In genomic region chr4:665381-665750, GRCh38 we compare ENCODE assay signal across 12 cellular contexts. TPM values are rescaled to one million over a fixed set of nuclear protein-coding genes. Genes with fewer than 3 reads are reported as not detected.
DNase-seq lines count a peak whose midpoint lies in the region; ATAC-seq and TF ChIP-seq lines count a peak whose summit lies in the region.
"Had no signal": no experiment of that assay in that cellular context is flagged by ENCODE, and none has a peak within 500 bp of the region (broad histone marks: within the 10 kb centered on the region; RNA-seq: fewer than 3 reads in every experiment).

No MANE protein-coding gene starts in this region.

- ATAC-seq in stimulated activated effector memory CD8-positive, alpha-beta T cell treated with anti-CD3 and anti-CD28 coated beads, Interleukin-12 subunit alpha, Interleukin-12 subunit beta, amount 100 ng/mL, for 72 hours, result no peak
- no peak for ATAC-seq in GM21576 (IDR thresholded peaks at IDR 0.05; ENCODE audit: unreplicated experiment)

- H3K9me3 Mint-ChIP-seq in activated naive CD4-positive, alpha-beta T cell treated with anti-CD3 and anti-CD28 coated beads for 36 hours, result no peaks in the 10 kb centered on the region
- no peaks in the 10 kb centered on the region for H3K9me3 Mint-ChIP-seq in endodermal cell
- no peaks in the 10 kb centered on the region for H3K9me3 Mint-ChIP-seq in stimulated activated effector memory CD8-positive, alpha-beta T cell treated with anti-CD3 and anti-CD28 coated beads, Interleukin-12 subunit alpha, Interleukin-12 subunit beta, amount 100 ng/mL, for 72 hours

- H3K27ac ChIP-seq in SU-DHL-6 (ENCODE audit: low read depth, low read length), result no peak overlapping the region
- no peak overlapping the region for H3K27ac ChIP-seq in endodermal cell (ENCODE audit: low read depth, low read length)

- H3K79me2 ChIP-seq in SU-DHL-6 (ENCODE audit: insufficient read depth, low read length), result no peaks in the 10 kb centered on the region

- H3K4me1 ChIP-seq in endodermal cell (ENCODE audit: control insufficient read depth, insufficient read depth, low read length), result no peaks in the 10 kb centered on the region

- H3K27me3 ChIP-seq in SU-DHL-6 (ENCODE audit: low read length) (no peaks in the 10 kb centered on the region), endodermal cell (ENCODE audit: control insufficient read depth, insufficient read depth, low read length, poor library complexity, severe bottlenecking) (no peaks in the 10 kb centered on the region)

- peak overlapping the region; percentile 82 for H3K4me3 Mint-ChIP-seq in activated naive CD4-positive, alpha-beta T cell treated with anti-CD3 and anti-CD28 coated beads for 36 hours
- H3K4me3 Mint-ChIP-seq in endodermal cell, result peak overlapping the region; percentile 66
- H3K4me3 Mint-ChIP-seq in stimulated activated effector memory CD8-positive, alpha-beta T cell treated with anti-CD3 and anti-CD28 coated beads, Interleukin-12 subunit alpha, Interleukin-12 subunit beta, amount 100 ng/mL, for 72 hours, result peak overlapping the region; percentile 76

- peak overlapping the region; percentile 64 for H3K4me2 ChIP-seq in SU-DHL-6 (ENCODE audit: low read depth, low read length, poor library complexity, severe bottlenecking)

- peaks cover 18% of the 10 kb centered on the region for H3K4me1 Mint-ChIP-seq in activated naive CD4-positive, alpha-beta T cell treated with anti-CD3 and anti-CD28 coated beads for 36 hours (ENCODE audit: low read depth)
- H3K4me1 Mint-ChIP-seq in endodermal cell, result no peaks in the 10 kb centered on the region
- H3K4me1 Mint-ChIP-seq in stimulated activated effector memory CD8-positive, alpha-beta T cell treated with anti-CD3 and anti-CD28 coated beads, Interleukin-12 subunit alpha, Interleukin-12 subunit beta, amount 100 ng/mL, for 72 hours, result peaks cover 14% of the 10 kb centered on the region

- peaks cover 3% of the 10 kb centered on the region for H3K36me3 Mint-ChIP-seq in activated naive CD4-positive, alpha-beta T cell treated with anti-CD3 and anti-CD28 coated beads for 36 hours (ENCODE audit: low read depth)
- H3K36me3 Mint-ChIP-seq in endodermal cell (ENCODE audit: low read depth), result peaks cover 7% of the 10 kb centered on the region
- peaks cover 3% of the 10 kb centered on the region for H3K36me3 Mint-ChIP-seq in stimulated activated effector memory CD8-positive, alpha-beta T cell treated with anti-CD3 and anti-CD28 coated beads, Interleukin-12 subunit alpha, Interleukin-12 subunit beta, amount 100 ng/mL, for 72 hours

- H3K27ac Mint-ChIP-seq in activated naive CD4-positive, alpha-beta T cell treated with anti-CD3 and anti-CD28 coated beads for 36 hours, result no peak overlapping the region
- H3K27ac Mint-ChIP-seq in endodermal cell, result no peak overlapping the region
- no peak overlapping the region for H3K27ac Mint-ChIP-seq in stimulated activated effector memory CD8-positive, alpha-beta T cell treated with anti-CD3 and anti-CD28 coated beads, Interleukin-12 subunit alpha, Interleukin-12 subunit beta, amount 100 ng/mL, for 72 hours

- WGBS in endodermal cell (ENCODE audit: insufficient coverage in 1 of 2, insufficient read length in 1 of 2), 2 experiments, result 88 to 91% methylated on average over 11 to 12 of the region's 12 CpGs

- H4K20me1 ChIP-seq in SU-DHL-6 (ENCODE audit: low read depth, low read length), result no peaks in the 10 kb centered on the region

- TF ChIP-seq CTCF in SU-DHL-6 (IDR thresholded peaks at IDR 0.05; ENCODE audit: insufficient read depth, low read length, poor library complexity, severe bottlenecking) (no peak), endodermal cell (conservative IDR thresholded peaks at IDR 0.05) (no peak)

- H3K9ac ChIP-seq in SU-DHL-6 (ENCODE audit: low read length) (no peak overlapping the region; the same call in 1 of the 2 replicates), endodermal cell (ENCODE audit: extremely low read depth, low read length, poor library complexity, severe bottlenecking) (no peak overlapping the region)

- no peaks in the 10 kb centered on the region for H3K27me3 Mint-ChIP-seq in activated naive CD4-positive, alpha-beta T cell treated with anti-CD3 and anti-CD28 coated beads for 36 hours (ENCODE audit: low read depth)
- no peaks in the 10 kb centered on the region for H3K27me3 Mint-ChIP-seq in endodermal cell (ENCODE audit: insufficient read depth)

- H3K36me3 ChIP-seq in SU-DHL-6 (ENCODE audit: low read length) (no peaks in the 10 kb centered on the region), endodermal cell (ENCODE audit: control insufficient read depth, insufficient read depth, low read length) (no peaks in the 10 kb centered on the region)

- intact Hi-C loops in activated naive CD4-positive, alpha-beta T cell treated with anti-CD3 and anti-CD28 coated beads for 36 hours (cut with micrococcal nuclease), result no loop called here

- H3K4me3 ChIP-seq in SU-DHL-6 (ENCODE audit: insufficient read depth, low read length, poor library complexity, severe bottlenecking), result no peak overlapping the region
- no peak overlapping the region for H3K4me3 ChIP-seq in endodermal cell (ENCODE audit: low read length)

- no peak for DNase-seq in activated naive CD4-positive, alpha-beta T cell treated with anti-CD3 and anti-CD28 coated beads for 36 hours
- no peak for DNase-seq in activated naive CD4-positive, alpha-beta T cell (lab: John Stamatoyannopoulos, UW)
- DNase-seq in endodermal cell (peak; percentile 37), putamen (ENCODE audit: low spot score) (no peak), GM19238 (ENCODE audit: insufficient read length, low spot score) (no peak)
- no peak for DNase-seq in stimulated activated effector memory CD8-positive, alpha-beta T cell treated with anti-CD3 and anti-CD28 coated beads, Interleukin-12 subunit alpha, Interleukin-12 subunit beta, amount 100 ng/mL, for 72 hours (ENCODE audit: low spot score in 2 of 2)
- DNase-seq: activated gamma-delta T cell; cerebellar nuclear complex; GOT3; stimulated activated CD8-positive, alpha-beta memory T cell treated with anti-CD3 and anti-CD28 coated beads, Interleukin-4, amount 100 ng/mL, for 48 hours had no signal

- CTCF ChIA-PET in activated naive CD4-positive, alpha-beta T cell treated with anti-CD3 and anti-CD28 coated beads for 36 hours (lab: Charles Lee), result no interaction called here

- H3K9me3 ChIP-seq in SU-DHL-6 (ENCODE audit: insufficient read depth, low read length) (no peaks in the 10 kb centered on the region), endodermal cell (ENCODE audit: control insufficient read depth, low read length) (no peaks in the 10 kb centered on the region)

- 0 out of 2 replicates have a peak, but pooled peaks cover 6% of the 10 kb centered on the region for H3F3A ChIP-seq in SU-DHL-6 (ENCODE audit: insufficient read depth)

- no peak overlapping the region for H2AFZ ChIP-seq in SU-DHL-6 (ENCODE audit: low read depth, low read length, severe bottlenecking)

- H3K9me2 ChIP-seq in SU-DHL-6 (replicated peaks; ENCODE audit: insufficient read depth, low read length), result no peaks in the 10 kb centered on the region

RNA-seq across cellular contexts. Expression of gene ATP5ME, which starts 8.7 kb away (rescaled TPM):
- total RNA-seq in activated naive CD4-positive, alpha-beta T cell treated with anti-CD3 and anti-CD28 coated beads for 36 hours, result 100 to 1,000 TPM; 254 to 257 TPM
- 100 to 1,000 TPM; 407 to 456 TPM for total RNA-seq in endodermal cell
- 299 TPM for polyA plus RNA-seq in endodermal cell (2013, experiment 1 of 2)
- 303 TPM for polyA plus RNA-seq in endodermal cell (2013, experiment 2 of 2)

RNA-seq across cellular contexts. Expression of gene MYL5, which starts 9.0 kb away (rescaled TPM):
- total RNA-seq in activated naive CD4-positive, alpha-beta T cell treated with anti-CD3 and anti-CD28 coated beads for 36 hours, result 10 to 100 TPM; 12.0 to 12.9 TPM
- total RNA-seq in endodermal cell, result 10 to 100 TPM; 20.0 to 23.4 TPM
- polyA plus RNA-seq in endodermal cell (2013, experiment 1 of 2), result 8.7 TPM
- 6.1 TPM for polyA plus RNA-seq in endodermal cell (2013, experiment 2 of 2)

RNA-seq across cellular contexts. Expression of gene SLC49A3, which starts 23.6 kb away (rescaled TPM):
- total RNA-seq in activated naive CD4-positive, alpha-beta T cell treated with anti-CD3 and anti-CD28 coated beads for 36 hours, result not detected
- total RNA-seq in endodermal cell, result 10 to 100 TPM; 15.1 to 16.4 TPM
- polyA plus RNA-seq in endodermal cell (2013, experiment 1 of 2), result 2.0 TPM
- polyA plus RNA-seq in endodermal cell (2013, experiment 2 of 2), result 1.0 TPM

RNA-seq across cellular contexts. Expression of gene PDE6B, which starts 40.0 kb away (rescaled TPM):
- 10 to 100 TPM; 17.4 to 18.1 TPM for total RNA-seq in activated naive CD4-positive, alpha-beta T cell treated with anti-CD3 and anti-CD28 coated beads for 36 hours
- total RNA-seq in endodermal cell, result 10 to 100 TPM; 12.4 to 14.6 TPM
- polyA plus RNA-seq in endodermal cell (2013, experiment 1 of 2), result 5.0 TPM
- 2.4 TPM for polyA plus RNA-seq in endodermal cell (2013, experiment 2 of 2)

RNA-seq across cellular contexts. Expression of gene PCGF3, which starts 40.3 kb away (rescaled TPM):
- 10 to 100 TPM; 24.7 to 25.9 TPM for total RNA-seq in activated naive CD4-positive, alpha-beta T cell treated with anti-CD3 and anti-CD28 coated beads for 36 hours
- total RNA-seq in endodermal cell, result 10 to 100 TPM; 53.1 to 64.0 TPM
- 64.4 TPM for polyA plus RNA-seq in endodermal cell (2013, experiment 1 of 2)
- 55.3 TPM for polyA plus RNA-seq in endodermal cell (2013, experiment 2 of 2)

Comparison
In these comparisons a context has a peak if more than half of its experiments do, and no peak if none do; other contexts are left out.
1. RNA of gene SLC49A3, which starts 23.6 kb away (total RNA-seq): 15.1 to 16.4 TPM in endodermal cell; not detected in activated naive CD4-positive, alpha-beta T cell treated with anti-CD3 and anti-CD28 coated beads for 36 hours; every median in the first group is over 10 times any median in the second.
2. Peak in every context shown above with its lines, with median percentiles within 50 percentile points of each other: H3K4me3 Mint-ChIP-seq.